Comparison of ENCODE assay signal across 18 cellular contexts in the genomic region with DNA sequence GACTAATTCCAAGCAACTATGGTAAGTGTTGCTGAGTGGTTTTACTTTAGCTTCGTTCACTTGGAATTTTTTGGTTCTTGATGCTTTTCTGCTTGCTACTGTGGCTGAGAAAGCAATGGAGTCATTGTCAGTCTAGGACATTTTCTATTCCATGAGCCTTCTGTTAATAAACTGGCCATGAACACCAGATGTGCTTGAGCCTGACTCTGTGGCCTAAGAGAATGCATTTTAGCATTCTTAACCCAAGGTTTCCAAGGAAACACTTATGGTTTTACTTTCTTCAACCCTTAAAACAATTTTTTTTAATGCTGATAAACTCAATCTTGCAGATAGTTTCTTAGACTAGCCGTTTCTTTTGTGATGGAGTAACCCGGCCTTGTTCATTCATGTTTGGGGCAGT. TPM values are rescaled to one million over a fixed set of nuclear protein-coding genes. Genes with fewer than 3 reads are reported as not detected.
DNase-seq lines count a peak whose midpoint lies in the region; TF ChIP-seq lines count a peak whose summit lies in the region.
"Had no signal": no experiment of that assay in that cellular context is flagged by ENCODE, and none has a peak within 500 bp of the region (broad histone marks: within the 10 kb centered on the region; RNA-seq: fewer than 3 reads in every experiment).

No MANE protein-coding gene starts in this region.

- CTCF ChIA-PET in activated CD4-positive, alpha-beta memory T cell treated with anti-CD3 and anti-CD28 coated beads for 36 hours (lab: Charles Lee), result interaction anchor here (1.3 kb wide), 1 partner anchor 38 kb away, joined by 4 read pairs; no protein-coding TSS in a partner anchor

- H3K27me3 ChIP-seq in dorsolateral prefrontal cortex (no peaks in the 10 kb centered on the region), neuronal stem cell (ENCODE audit: control insufficient read depth in 3 of 3, insufficient read depth in 3 of 3, low read depth in 1 of 3, low read length in 3 of 3) (no peaks in the 10 kb centered on the region)
- H3K27me3 ChIP-seq: adrenal gland; BLaER1 treated with 17β-estradiol and CSF1 and Interleukin-3, amounts not matched to agents 10 nM and 100 nM; testis had no signal

- no peak overlapping the region for H4K8ac ChIP-seq in neuronal stem cell (ENCODE audit: low read depth, low read length)

- H2BK12ac ChIP-seq in neuronal stem cell (ENCODE audit: low read length), result no peak overlapping the region

- DNase-seq in CD14-positive monocyte (ENCODE audit: low spot score) (no peak), HFFc6 (peak; percentile 12), dorsolateral prefrontal cortex (no peak), neuronal stem cell (ENCODE audit: low spot score) (no peak), inferior parietal cortex (ENCODE audit: extremely low spot score) (no peak), NCI-H774 (lab: John Stamatoyannopoulos, UW) (no peak)
- DNase-seq in activated CD4-positive, alpha-beta memory T cell treated with anti-CD3 and anti-CD28 coated beads for 36 hours, result no peak
- DNase-seq: activated CD4-positive, alpha-beta memory T cell treated with anti-CD3 and anti-CD28 coated beads, Interleukin-2, amount 10 ng/mL, durations not matched to agents 7 days and 5 days; adrenal gland; DND-41; KBM-7; kidney; NCI-H1048; NCI-H2107; stimulated activated CD4-positive, alpha-beta T cell treated with anti-CD3 and anti-CD28 coated beads, Interleukin-2, amount 100 ng/mL, for 24 hours; testis had no signal

- WGBS in neuronal stem cell (ENCODE audit: extremely low coverage in 2 of 2, insufficient read length in 2 of 2, insufficient replicate concordance in 1 of 2), 2 donors, result no CpG with 5 or more reads among the region's 3 CpGs

- POLR2A ChIA-PET in activated CD4-positive, alpha-beta memory T cell treated with anti-CD3 and anti-CD28 coated beads for 36 hours (lab: Charles Lee), result no interaction called here

- H3K4me3 ChIP-seq in dorsolateral prefrontal cortex, result no peak overlapping the region
- no peak overlapping the region for H3K4me3 ChIP-seq in neuronal stem cell (ENCODE audit: low read length in 2 of 2)
- H3K4me3 ChIP-seq: adrenal gland; BLaER1 treated with 17β-estradiol and CSF1 and Interleukin-3, amounts not matched to agents 10 nM and 100 nM; testis had no signal

- no peaks in the 10 kb centered on the region for H3K9me3 ChIP-seq in neuronal stem cell (replicated peaks in 1 of 2; ENCODE audit: control insufficient read depth in 2 of 2, insufficient read depth in 1 of 2, low read depth in 1 of 2, low read length in 2 of 2)
- H3K9me3 ChIP-seq: adrenal gland; BLaER1 treated with 17β-estradiol and CSF1 and Interleukin-3, amounts not matched to agents 10 nM and 100 nM; testis had no signal

- no peak overlapping the region for H3K4ac ChIP-seq in neuronal stem cell (ENCODE audit: low read length)

- H3K27ac Mint-ChIP-seq in CD14-positive monocyte (peak overlapping the region; percentile 27 to 77 (median 57)), HFFc6 (no peak overlapping the region; the same call in 1 of the 2 replicates)
- H3K27ac Mint-ChIP-seq in activated CD4-positive, alpha-beta memory T cell treated with anti-CD3 and anti-CD28 coated beads for 36 hours, result no peak overlapping the region
- H3K27ac Mint-ChIP-seq: activated CD4-positive, alpha-beta memory T cell treated with anti-CD3 and anti-CD28 coated beads, Interleukin-2, amount 10 ng/mL, durations not matched to agents 7 days and 5 days had no signal

- no peak overlapping the region for H3K9ac ChIP-seq in neuronal stem cell (ENCODE audit: low read depth, low read length, poor library complexity)
- H3K9ac ChIP-seq: BLaER1 treated with 17β-estradiol and CSF1 and Interleukin-3, amounts not matched to agents 10 nM and 100 nM had no signal

- peak overlapping the region; percentile 7 for H2AFZ ChIP-seq in neuronal stem cell (ENCODE audit: low read length)

- intact Hi-C loops in CD14-positive monocyte (cut with micrococcal nuclease) (no loop called here), dorsolateral prefrontal cortex (cut with DNase I) (no loop called here)
- intact Hi-C loops in activated CD4-positive, alpha-beta memory T cell treated with anti-CD3 and anti-CD28 coated beads for 36 hours (cut with micrococcal nuclease), result no loop called here

- no peaks in the 10 kb centered on the region for H3K9me3 Mint-ChIP-seq in CD14-positive monocyte
- H3K9me3 Mint-ChIP-seq in HFFc6, result no peaks in the 10 kb centered on the region
- no peaks in the 10 kb centered on the region for H3K9me3 Mint-ChIP-seq in activated CD4-positive, alpha-beta memory T cell treated with anti-CD3 and anti-CD28 coated beads for 36 hours
- H3K9me3 Mint-ChIP-seq: activated CD4-positive, alpha-beta memory T cell treated with anti-CD3 and anti-CD28 coated beads, Interleukin-2, amount 10 ng/mL, durations not matched to agents 7 days and 5 days had no signal

- no peak overlapping the region for H3K4me2 ChIP-seq in neuronal stem cell (ENCODE audit: insufficient read depth, low read length, poor library complexity, severe bottlenecking)
- H3K4me2 ChIP-seq: BLaER1 treated with 17β-estradiol and CSF1 and Interleukin-3, amounts not matched to agents 10 nM and 100 nM had no signal

- no peaks in the 10 kb centered on the region for H3K79me1 ChIP-seq in neuronal stem cell (ENCODE audit: low read depth, low read length)

- H3K18ac ChIP-seq in neuronal stem cell (ENCODE audit: low read length), result no peak overlapping the region

- H3K4me1 Mint-ChIP-seq in CD14-positive monocyte (peaks cover 14% of the 10 kb centered on the region), HFFc6 (ENCODE audit: low read depth) (no peaks in the 10 kb centered on the region)
- H3K4me1 Mint-ChIP-seq in activated CD4-positive, alpha-beta memory T cell treated with anti-CD3 and anti-CD28 coated beads for 36 hours (ENCODE audit: low read depth), result peaks cover 39% of the 10 kb centered on the region

- H2BK120ac ChIP-seq in neuronal stem cell (ENCODE audit: low read depth, low read length), result no peak overlapping the region

- no peak overlapping the region for H4K91ac ChIP-seq in neuronal stem cell (ENCODE audit: low read depth, low read length, poor library complexity)

- H3K27me3 Mint-ChIP-seq in CD14-positive monocyte (ENCODE audit: low read depth in 3 of 3), result no peaks in the 10 kb centered on the region
- no peaks in the 10 kb centered on the region; the same call in 1 of the 2 replicates for H3K27me3 Mint-ChIP-seq in HFFc6 (ENCODE audit: insufficient read depth)
- H3K27me3 Mint-ChIP-seq in activated CD4-positive, alpha-beta memory T cell treated with anti-CD3 and anti-CD28 coated beads for 36 hours, result no peaks in the 10 kb centered on the region
- H3K27me3 Mint-ChIP-seq: activated CD4-positive, alpha-beta memory T cell treated with anti-CD3 and anti-CD28 coated beads, Interleukin-2, amount 10 ng/mL, durations not matched to agents 7 days and 5 days had no signal

- no peak overlapping the region for H2AK5ac ChIP-seq in neuronal stem cell (ENCODE audit: low read depth, low read length)

- peaks cover 63 to 73% of the 10 kb centered on the region in 2 donors for H3K36me3 Mint-ChIP-seq in CD14-positive monocyte
- H3K36me3 Mint-ChIP-seq in HFFc6 (ENCODE audit: low read depth), result peaks cover 24% of the 10 kb centered on the region
- H3K36me3 Mint-ChIP-seq in activated CD4-positive, alpha-beta memory T cell treated with anti-CD3 and anti-CD28 coated beads for 36 hours, result peaks cover 45% of the 10 kb centered on the region

- no peak overlapping the region for H3K23ac ChIP-seq in neuronal stem cell (ENCODE audit: low read depth, low read length, poor library complexity)

- no peak overlapping the region for H2BK15ac ChIP-seq in neuronal stem cell (ENCODE audit: low read length)

- no peak overlapping the region for H3K14ac ChIP-seq in neuronal stem cell (ENCODE audit: low read length)

- peak overlapping the region in 58 of 59 donors; percentile 1 to 86 (median 70) for H3K27ac ChIP-seq in dorsolateral prefrontal cortex
- no peak overlapping the region for H3K27ac ChIP-seq in neuronal stem cell (replicated peaks; ENCODE audit: low read length)
- H3K27ac ChIP-seq: adrenal gland, HL-60, testis had no signal

- peaks cover 3 to 16% of the 10 kb centered on the region in 2 donors for H3K4me1 ChIP-seq in neuronal stem cell (ENCODE audit: control insufficient read depth in 2 of 2, insufficient read depth in 1 of 2, low read depth in 1 of 2, low read length in 2 of 2)
- H3K4me1 ChIP-seq: adrenal gland, testis had no signal

- no peak overlapping the region for H2BK5ac ChIP-seq in neuronal stem cell (ENCODE audit: low read length)

- H3K36me3 ChIP-seq in neuronal stem cell (replicated peaks in 1 of 2; ENCODE audit: control insufficient read depth in 2 of 2, insufficient read depth in 2 of 2, low read length in 2 of 2), result no peaks in the 10 kb centered on the region

- TF ChIP-seq CTCF in CD14-positive monocyte (IDR thresholded peaks at IDR 0.05) (no peak), HFFc6 (IDR thresholded peaks at IDR 0.05) (no peak), dorsolateral prefrontal cortex (IDR thresholded peaks at IDR 0.05 in 54 of 56, conservative IDR thresholded peaks at IDR 0.05 in 2 of 56; ENCODE audit: low read depth in 1 of 56, partially characterized antibody in 56 of 56) (no peak)

- no peak overlapping the region for H3K4me3 Mint-ChIP-seq in CD14-positive monocyte
- H3K4me3 Mint-ChIP-seq in HFFc6, result no peak overlapping the region
- H3K4me3 Mint-ChIP-seq in activated CD4-positive, alpha-beta memory T cell treated with anti-CD3 and anti-CD28 coated beads for 36 hours, result no peak overlapping the region
- H3K4me3 Mint-ChIP-seq: activated CD4-positive, alpha-beta memory T cell treated with anti-CD3 and anti-CD28 coated beads, Interleukin-2, amount 10 ng/mL, durations not matched to agents 7 days and 5 days had no signal

RNA-seq across cellular contexts. Expression of gene OSTF1, which starts 42.3 kb away (rescaled TPM):
- polyA plus RNA-seq in CD14-positive monocyte, result 100 to 1,000 TPM; 240 to 296 TPM
- total RNA-seq in HFFc6 (2021; fragmentation: NEBNext Ultra II Directional; extraction: Animal tissue kit (Norgen Biotek cat#: 25700)), result 10 to 100 TPM; 57.9 to 71.6 (median 61.4) TPM
- 10 to 100 TPM; 26.5 to 76.4 (median 58.6) TPM for total RNA-seq in dorsolateral prefrontal cortex
- 2.3 TPM for polyA plus RNA-seq in neuronal stem cell (2013, experiment 1 of 2)
- polyA plus RNA-seq in neuronal stem cell (2013, experiment 2 of 2), result 2.1 TPM
- 100 to 1,000 TPM; 151 TPM for total RNA-seq in activated CD4-positive, alpha-beta memory T cell treated with anti-CD3 and anti-CD28 coated beads for 36 hours

RNA-seq across cellular contexts. Expression of gene NMRK1, which starts 42.7 kb away (rescaled TPM):
- polyA plus RNA-seq in CD14-positive monocyte, result 1 to 10 TPM; 9.3 to 9.8 TPM
- total RNA-seq in HFFc6 (2021; fragmentation: NEBNext Ultra II Directional; extraction: Animal tissue kit (Norgen Biotek cat#: 25700)), result 10 to 100 TPM; 16.7 to 23.2 (median 18.7) TPM
- total RNA-seq in dorsolateral prefrontal cortex, result 10 to 100 TPM; 13.8 to 51.6 (median 30.0) TPM
- polyA plus RNA-seq in neuronal stem cell (2013, experiment 1 of 2), result 2.5 TPM
- polyA plus RNA-seq in neuronal stem cell (2013, experiment 2 of 2), result 2.1 TPM
- total RNA-seq in activated CD4-positive, alpha-beta memory T cell treated with anti-CD3 and anti-CD28 coated beads for 36 hours, result 10 to 100 TPM; 35.3 to 41.2 TPM

Comparison
In these comparisons a context has a peak if more than half of its experiments do, and no peak if none do; other contexts are left out.
1. H3K27ac Mint-ChIP-seq: peak in CD14-positive monocyte (7 of 7); none in HFFc6 (single experiment) and activated CD4-positive, alpha-beta memory T cell treated with anti-CD3 and anti-CD28 coated beads for 36 hours (single experiment).